ENCODE assay signal across 1 cellular context in the genomic region with DNA sequence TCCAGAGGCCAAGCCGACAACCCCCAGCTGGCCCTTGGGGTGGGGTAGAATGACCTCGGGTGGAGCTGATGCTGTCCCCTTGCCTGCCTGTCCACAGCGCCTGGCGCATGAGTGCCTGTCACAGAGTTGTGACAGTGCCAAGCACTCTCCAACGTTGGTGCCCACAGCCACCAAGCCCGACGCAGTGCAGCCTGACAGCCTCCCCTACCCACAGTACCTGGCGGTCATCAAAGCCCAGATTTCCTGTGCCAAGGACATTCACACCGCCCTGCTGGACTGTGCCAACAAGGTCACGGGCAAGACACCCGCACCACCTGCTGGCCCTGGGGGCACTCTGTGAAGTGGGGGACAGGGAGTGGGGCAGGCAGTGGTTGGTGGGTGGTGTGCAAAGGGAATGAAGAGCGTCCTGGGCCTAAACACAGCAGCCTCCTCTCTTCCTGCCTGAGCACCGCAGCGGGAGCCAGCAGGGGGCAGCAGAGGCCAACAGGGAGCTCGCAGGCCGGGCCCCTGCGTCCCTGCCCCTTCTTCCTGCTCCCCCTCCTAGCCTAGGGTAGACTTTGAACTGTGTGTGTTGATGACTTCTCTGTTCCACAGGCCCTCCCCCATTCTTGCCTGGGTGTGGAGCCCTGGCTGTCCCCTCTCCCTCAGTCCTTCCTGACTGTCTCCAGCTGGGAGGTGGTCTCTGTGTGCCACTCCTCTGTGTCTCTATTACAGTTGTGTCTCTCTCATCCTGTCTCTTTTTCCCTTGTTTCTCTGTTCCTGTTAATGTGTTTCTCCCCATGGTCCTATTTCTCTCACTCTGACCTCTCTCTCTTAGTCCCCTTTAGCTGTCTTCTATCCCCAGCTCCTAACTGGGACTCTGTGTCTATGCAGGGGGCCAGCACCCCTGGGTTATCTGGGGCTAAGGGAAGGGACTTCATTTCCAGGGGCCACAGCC.
TF ChIP-seq lines count a peak whose summit lies in the region.

No MANE protein-coding gene starts in this region.

TF ChIP-seq in HepG2, 621 proteins besides CTCF, POLR2A, EP300 and RAD21 (continued from another document):
- TF ChIP-seq CSRNP1 (CRISPR knock-in tag; IDR thresholded peaks at IDR 0.05) (0 out of 2 replicates have a peak, but pooled peaks have one; percentile 18), ZNF589 (CRISPR knock-in tag; conservative IDR thresholded peaks at IDR 0.05) (no peak), ZZZ3 (CRISPR knock-in tag; IDR thresholded peaks at IDR 0.05; ENCODE audit: borderline replicate concordance) (no peak), MTF2 (CRISPR knock-in tag; IDR thresholded peaks at IDR 0.05; ENCODE audit: borderline replicate concordance) (no peak), SATB2 (CRISPR knock-in tag; IDR thresholded peaks at IDR 0.05) (no peak), ZFP62 (CRISPR knock-in tag; IDR thresholded peaks at IDR 0.05) (no peak), TBX3 (IDR thresholded peaks at IDR 0.05; ENCODE audit: borderline replicate concordance) (no peak), SETDB1 (CRISPR knock-in tag; IDR thresholded peaks at IDR 0.05; ENCODE audit: borderline replicate concordance) (no peak), ZBTB43 (CRISPR knock-in tag; conservative IDR thresholded peaks at IDR 0.05) (no peak), FLYWCH1 (CRISPR knock-in tag; IDR thresholded peaks at IDR 0.05) (no peak), ZNF20 (CRISPR knock-in tag; IDR thresholded peaks at IDR 0.05) (no peak), RBFOX2 (IDR thresholded peaks at IDR 0.05; ENCODE audit: low read depth, low read length) (peak; percentile 73; the same call in 1 of the 2 replicates), ZNF572 (CRISPR knock-in tag; IDR thresholded peaks at IDR 0.05) (peak; percentile 54), KDM2A (CRISPR knock-in tag; IDR thresholded peaks at IDR 0.05; ENCODE audit: borderline replicate concordance, low read depth) (peak; percentile 84), SYNCRIP (IDR thresholded peaks at IDR 0.05; ENCODE audit: insufficient read depth, low read depth, low read length) (no peak), ZNF432 (CRISPR knock-in tag; IDR thresholded peaks at IDR 0.05; ENCODE audit: borderline replicate concordance) (no peak), EHMT2 (IDR thresholded peaks at IDR 0.05; ENCODE audit: borderline replicate concordance, low read depth, low read length) (no peak), ZNF260 (CRISPR knock-in tag; IDR thresholded peaks at IDR 0.05; ENCODE audit: borderline replicate concordance, low read depth) (no peak), U2AF2 (IDR thresholded peaks at IDR 0.05; ENCODE audit: low read depth, low read length) (no peak), ZNF775 (CRISPR knock-in tag; IDR thresholded peaks at IDR 0.05; ENCODE audit: borderline replicate concordance) (no peak), TEAD3 (CRISPR knock-in tag; optimal IDR thresholded peaks at IDR 0.05; ENCODE audit: borderline replicate concordance) (peak; percentile 81), FOXP1 (IDR thresholded peaks at IDR 0.05) (no peak), FOXP1 (CRISPR knock-in tag; IDR thresholded peaks at IDR 0.05) (peak; percentile 68), KAT7 (CRISPR knock-in tag; IDR thresholded peaks at IDR 0.05; ENCODE audit: borderline replicate concordance) (peak; percentile 75; the same call in 1 of the 2 replicates), MAZ (IDR thresholded peaks at IDR 0.05; ENCODE audit: borderline replicate concordance, low read depth, low read length) (peak; percentile 89; the same call in 1 of the 2 replicates), MAZ (CRISPR knock-in tag; IDR thresholded peaks at IDR 0.05; ENCODE audit: low read depth) (peak; percentile 95), REXO4 (CRISPR knock-in tag; IDR thresholded peaks at IDR 0.05; ENCODE audit: borderline replicate concordance) (no peak), SPEN (CRISPR knock-in tag; IDR thresholded peaks at IDR 0.05; ENCODE audit: low read depth) (peak; percentile 91), ZNF143 (CRISPR knock-in tag; IDR thresholded peaks at IDR 0.05) (no peak), GZF1 (CRISPR knock-in tag; IDR thresholded peaks at IDR 0.05) (no peak), SMYD3 (CRISPR knock-in tag; IDR thresholded peaks at IDR 0.05) (no peak), ARNT2 (CRISPR knock-in tag; IDR thresholded peaks at IDR 0.05; ENCODE audit: low read depth) (peak; percentile 38; the same call in 1 of the 2 replicates), STAG1 (CRISPR knock-in tag; IDR thresholded peaks at IDR 0.05) (peak; percentile 97), RCOR2 (CRISPR knock-in tag; IDR thresholded peaks at IDR 0.05) (peak; percentile 88), JARID2 (CRISPR knock-in tag; IDR thresholded peaks at IDR 0.05; ENCODE audit: insufficient replicate concordance) (no peak), SCMH1 (CRISPR knock-in tag; IDR thresholded peaks at IDR 0.05; ENCODE audit: borderline replicate concordance) (no peak), GMEB2 (CRISPR knock-in tag; IDR thresholded peaks at IDR 0.05; ENCODE audit: low read depth) (peak; percentile 52; the same call in 1 of the 2 replicates), ZNF747 (CRISPR knock-in tag; IDR thresholded peaks at IDR 0.05; ENCODE audit: borderline replicate concordance) (no peak; the same call in 1 of the 2 replicates), ZNF782 (CRISPR knock-in tag; IDR thresholded peaks at IDR 0.05; ENCODE audit: borderline replicate concordance) (no peak; the same call in 1 of the 2 replicates), ZNF790 (CRISPR knock-in tag; IDR thresholded peaks at IDR 0.05; ENCODE audit: borderline replicate concordance) (no peak; the same call in 1 of the 2 replicates), ZNF101 (CRISPR knock-in tag; IDR thresholded peaks at IDR 0.05; ENCODE audit: borderline replicate concordance, low read depth) (no peak)
- TF ChIP-seq, protein P1, sequence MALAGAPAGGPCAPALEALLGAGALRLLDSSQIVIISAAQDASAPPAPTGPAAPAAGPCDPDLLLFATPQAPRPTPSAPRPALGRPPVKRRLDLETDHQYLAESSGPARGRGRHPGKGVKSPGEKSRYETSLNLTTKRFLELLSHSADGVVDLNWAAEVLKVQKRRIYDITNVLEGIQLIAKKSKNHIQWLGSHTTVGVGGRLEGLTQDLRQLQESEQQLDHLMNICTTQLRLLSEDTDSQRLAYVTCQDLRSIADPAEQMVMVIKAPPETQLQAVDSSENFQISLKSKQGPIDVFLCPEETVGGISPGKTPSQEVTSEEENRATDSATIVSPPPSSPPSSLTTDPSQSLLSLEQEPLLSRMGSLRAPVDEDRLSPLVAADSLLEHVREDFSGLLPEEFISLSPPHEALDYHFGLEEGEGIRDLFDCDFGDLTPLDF (CRISPR knock-in tag; IDR thresholded peaks at IDR 0.05): no peak
- TF ChIP-seq, protein P2, sequence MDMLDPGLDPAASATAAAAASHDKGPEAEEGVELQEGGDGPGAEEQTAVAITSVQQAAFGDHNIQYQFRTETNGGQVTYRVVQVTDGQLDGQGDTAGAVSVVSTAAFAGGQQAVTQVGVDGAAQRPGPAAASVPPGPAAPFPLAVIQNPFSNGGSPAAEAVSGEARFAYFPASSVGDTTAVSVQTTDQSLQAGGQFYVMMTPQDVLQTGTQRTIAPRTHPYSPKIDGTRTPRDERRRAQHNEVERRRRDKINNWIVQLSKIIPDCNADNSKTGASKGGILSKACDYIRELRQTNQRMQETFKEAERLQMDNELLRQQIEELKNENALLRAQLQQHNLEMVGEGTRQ (IDR thresholded peaks at IDR 0.05; ENCODE audit: low read depth, low read length): no peak
- TF ChIP-seq, protein P2 (CRISPR knock-in tag; IDR thresholded peaks at IDR 0.05; ENCODE audit: borderline replicate concordance): no peak; the same call in 1 of the 2 replicates
- TF ChIP-seq, protein P3, sequence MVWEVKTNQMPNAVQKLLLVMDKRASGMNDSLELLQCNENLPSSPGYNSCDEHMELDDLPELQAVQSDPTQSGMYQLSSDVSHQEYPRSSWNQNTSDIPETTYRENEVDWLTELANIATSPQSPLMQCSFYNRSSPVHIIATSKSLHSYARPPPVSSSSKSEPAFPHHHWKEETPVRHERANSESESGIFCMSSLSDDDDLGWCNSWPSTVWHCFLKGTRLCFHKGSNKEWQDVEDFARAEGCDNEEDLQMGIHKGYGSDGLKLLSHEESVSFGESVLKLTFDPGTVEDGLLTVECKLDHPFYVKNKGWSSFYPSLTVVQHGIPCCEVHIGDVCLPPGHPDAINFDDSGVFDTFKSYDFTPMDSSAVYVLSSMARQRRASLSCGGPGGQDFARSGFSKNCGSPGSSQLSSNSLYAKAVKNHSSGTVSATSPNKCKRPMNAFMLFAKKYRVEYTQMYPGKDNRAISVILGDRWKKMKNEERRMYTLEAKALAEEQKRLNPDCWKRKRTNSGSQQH (CRISPR knock-in tag; IDR thresholded peaks at IDR 0.05; ENCODE audit: low read depth): peak; percentile 45
- TF ChIP-seq, protein P4, sequence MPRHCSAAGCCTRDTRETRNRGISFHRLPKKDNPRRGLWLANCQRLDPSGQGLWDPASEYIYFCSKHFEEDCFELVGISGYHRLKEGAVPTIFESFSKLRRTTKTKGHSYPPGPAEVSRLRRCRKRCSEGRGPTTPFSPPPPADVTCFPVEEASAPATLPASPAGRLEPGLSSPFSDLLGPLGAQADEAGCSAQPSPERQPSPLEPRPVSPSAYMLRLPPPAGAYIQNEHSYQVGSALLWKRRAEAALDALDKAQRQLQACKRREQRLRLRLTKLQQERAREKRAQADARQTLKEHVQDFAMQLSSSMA (CRISPR knock-in tag; IDR thresholded peaks at IDR 0.05): no peak
